ENCODE assay signal across 9 cellular contexts in genomic region chr1:156489166-156489934, GRCh38. TPM values are rescaled to one million over a fixed set of nuclear protein-coding genes. Genes with fewer than 3 reads are reported as not detected.
DNase-seq lines count a peak whose midpoint lies in the region; ATAC-seq, FAIRE-seq and TF ChIP-seq lines count a peak whose summit lies in the region.
"Had no signal": no experiment of that assay in that cellular context is flagged by ENCODE, and none has a peak within 500 bp of the region (broad histone marks: within the 10 kb centered on the region; RNA-seq: fewer than 3 reads in every experiment).

No MANE protein-coding gene starts in this region.

- CTCF ChIA-PET in IMR-90 (lab: Yijun Ruan, JAX) (interaction anchor here (0.6 to 1.8 kb wide), 4 partner anchors 9 to 121 kb away, joined by 3 to 6 read pairs (median 4); no protein-coding TSS in a partner anchor), GM12878 (lab: Yijun Ruan, JAX) (interaction anchor here (0.6 to 8.0 kb wide), 13 partner anchors 7 to 1041 kb away, joined by 3 to 175 read pairs (median 6); partner anchors contain the start of genes ISG20L2, MEF2D and METTL25B)

- no peaks in the 10 kb centered on the region for H3K9me3 ChIP-seq in IMR-90 (ENCODE audit: control insufficient read depth, insufficient read depth, low read length)
- H3K9me3 ChIP-seq in GM12878 (replicated peaks; ENCODE audit: control insufficient read depth, insufficient read depth, low read length), result no peaks in the 10 kb centered on the region

- peak overlapping the region; percentile 44; the same call in 1 of the 2 replicates for H2AK5ac ChIP-seq in IMR-90 (ENCODE audit: low read depth, low read length)

- H4K8ac ChIP-seq in IMR-90 (ENCODE audit: low read depth in 2 of 2, low read length in 2 of 2), result peak overlapping the region in 1 of 2 experiments; percentile 35; a peak in 1 of 4 replicates

- dilution Hi-C loops in IMR-90 (cut with HindIII; ENCODE audit: low sequenced_read_pairs, unreplicated experiment), result no loop called here

- H2BK120ac ChIP-seq in IMR-90 (ENCODE audit: low read depth, low read length), result no peak overlapping the region; the same call in 1 of the 2 replicates

- H3K27me3 ChIP-seq in IMR-90 (ENCODE audit: control insufficient read depth, insufficient read depth, low read length) (no peaks in the 10 kb centered on the region), GM12878 (replicated peaks in 1 of 2; ENCODE audit: control insufficient read depth in 2 of 2, insufficient read depth in 2 of 2, low read length in 1 of 2) (no peaks in the 10 kb centered on the region)

- H3K27ac ChIP-seq in 22Rv1 (peak overlapping the region; percentile 29), IMR-90 (ENCODE audit: insufficient read depth, low read length) (no peak overlapping the region), GM12878 (ENCODE audit: control insufficient read depth, insufficient read depth) (peak overlapping the region; percentile 96)

- H2AK9ac ChIP-seq in IMR-90 (replicated peaks; ENCODE audit: low read depth, low read length, poor library complexity), result peak overlapping the region; percentile 82

- ATAC-seq in GM19023 (IDR thresholded peaks at IDR 0.05; ENCODE audit: unreplicated experiment), result peak; percentile 24
- peak; percentile 82 for ATAC-seq in IMR-90 (ENCODE audit: low read depth)
- ATAC-seq in GM12878, result peak; percentile 16
- no peak for ATAC-seq in esophagus mucosa

- H3K9me1 ChIP-seq in IMR-90 (ENCODE audit: insufficient read depth, low read length), result peaks cover 74% of the 10 kb centered on the region

- H3K4me3 ChIP-seq in IMR-90 (ENCODE audit: insufficient read depth, low read depth, low read length) (no peak overlapping the region), GM12878 (peak overlapping the region; percentile 73)

- no peak overlapping the region for H3K18ac ChIP-seq in IMR-90 (ENCODE audit: low read depth, low read length)

- POLR2A ChIA-PET in IMR-90 (lab: Charles Lee; ENCODE audit: unreplicated experiment), result no interaction called here
- POLR2A ChIA-PET in GM12878 (lab: Charles Lee), result interaction anchor here (0.6 to 23.9 kb wide), 10 partner anchors 8 to 429 kb away, joined by 3 to 630 read pairs (median 10); partner anchors contain the start of genes ISG20L2, MEF2D, METTL25B and NAXE

- TF ChIP-seq RAD21 in IMR-90 (IDR thresholded peaks at IDR 0.05; ENCODE audit: low read length) (peak; percentile 26; the same call in 1 of the 2 replicates), GM12878 (IDR thresholded peaks at IDR 0.05; ENCODE audit: insufficient read depth, low read depth, low read length) (no peak; the same call in 1 of the 2 replicates)

- TF ChIP-seq CTCF in 22Rv1 (IDR thresholded peaks at IDR 0.05) (no peak), IMR-90 (conservative IDR thresholded peaks at IDR 0.05; ENCODE audit: low read depth, low read length) (peak; percentile 32), GM12878 (IDR thresholded peaks at IDR 0.05 in 2 of 3, conservative IDR thresholded peaks at IDR 0.05 in 1 of 3; ENCODE audit: control insufficient read depth in 2 of 3, extremely low read depth in 1 of 3, insufficient read depth in 1 of 3, low read depth in 3 of 3, low read length in 3 of 3) (peak in 1 of 3 experiments; percentile 33; a peak in 1 of 6 replicates)

- H2BK20ac ChIP-seq in IMR-90 (ENCODE audit: low read depth, low read length), result no peak overlapping the region

- H3K14ac ChIP-seq in IMR-90 (replicated peaks; ENCODE audit: low read depth, low read length), result peak overlapping the region; percentile 83

- SMC1A ChIA-PET in GM12878 (lab: Charles Lee; ENCODE audit: uncharacterized antibody, unreplicated experiment), result interaction anchor here (0.8 to 21.2 kb wide), 12 partner anchors 7 to 112 kb away, joined by 3 to 460 read pairs (median 6); partner anchors contain the start of genes GPATCH4, IQGAP3, MEF2D and NAXE

- H4K20me1 ChIP-seq in IMR-90 (ENCODE audit: insufficient read depth, low read length) (peaks cover 100% of the 10 kb centered on the region), GM12878 (ENCODE audit: control insufficient read depth, insufficient read depth) (no peaks in the 10 kb centered on the region)

- no peak for TF ChIP-seq POLR2A in IMR-90 (IDR thresholded peaks at IDR 0.05; ENCODE audit: low read depth, low read length)
- TF ChIP-seq POLR2A in GM12878 (IDR thresholded peaks at IDR 0.05; ENCODE audit: low read depth, low read length), result peak; percentile 48

- RAD21 ChIA-PET in GM12878 (lab: Charles Lee; ENCODE audit: unreplicated experiment), result interaction anchor here (0.9 to 13.6 kb wide), 13 partner anchors 8 to 339 kb away, joined by 3 to 323 read pairs (median 13); partner anchors contain the start of genes MEF2D and NAXE

- peaks cover 49% of the 10 kb centered on the region for H3K4me1 ChIP-seq in IMR-90 (ENCODE audit: control insufficient read depth, insufficient read depth, low read length)
- peaks cover 86% of the 10 kb centered on the region for H3K4me1 ChIP-seq in GM12878 (ENCODE audit: control insufficient read depth, insufficient read depth, low read length)

- no peak overlapping the region for H2BK5ac ChIP-seq in IMR-90 (ENCODE audit: low read depth, low read length, poor library complexity, severe bottlenecking)

- H3K56ac ChIP-seq in IMR-90 (ENCODE audit: extremely low read depth, insufficient read depth, low read length), result no peak overlapping the region

- H2BK15ac ChIP-seq in IMR-90 (ENCODE audit: low read depth, low read length), result no peak overlapping the region

- H4K91ac ChIP-seq in IMR-90 (ENCODE audit: insufficient read depth, low read depth, low read length), result no peak overlapping the region

- H3K79me2 ChIP-seq in GM12878 (ENCODE audit: control insufficient read depth, insufficient read depth, low read length), result peaks cover 98% of the 10 kb centered on the region

- H3K36me3 ChIP-seq in IMR-90 (ENCODE audit: control insufficient read depth, insufficient read depth, low read length) (no peaks in the 10 kb centered on the region; the same call in 1 of the 2 replicates), GM12878 (ENCODE audit: control insufficient read depth in 2 of 2, insufficient read depth in 2 of 2, low read length in 1 of 2) (peaks cover 5 to 6% of the 10 kb centered on the region in 2 experiments; a peak in 3 of 4 replicates)

- peaks cover 7 to 99% of the 10 kb centered on the region in 2 experiments; a peak in 3 of 4 replicates for H3K79me1 ChIP-seq in IMR-90 (ENCODE audit: low read depth in 1 of 2, low read length in 2 of 2)

- 0 out of 2 replicates have a peak overlapping the region, but pooled peaks have one; percentile 10 for H3K23ac ChIP-seq in IMR-90 (ENCODE audit: low read depth, low read length)

- peak overlapping the region; percentile 40; the same call in 1 of the 2 replicates for H3K4ac ChIP-seq in IMR-90 (ENCODE audit: low read depth, low read length)

- WGBS in IMR-90 (ENCODE audit: extremely low coverage in 2 of 2, insufficient read length in 1 of 2), 2 experiments, result 32% methylated on average over 3 of the region's 12 CpGs; no CpG with 5 or more reads in 1 of the 2 experiments
- under 1% methylated on average over 12 of the region's 12 CpGs for WGBS in GM12878 (ENCODE audit: insufficient coverage, insufficient replicate concordance, low lambda C conversion rate, missing lambda C conversion rate)

- in situ Hi-C loops in IMR-90 (cut with MboI; ENCODE audit: low sequenced_read_pairs), result no loop called here
- in situ Hi-C loops in GM12878 (cut with MboI), result no loop called here

- intact Hi-C loops in IMR-90 (cut with micrococcal nuclease) (no loop called here), GM12878 (cut with micrococcal nuclease; ENCODE audit: unreplicated experiment) (loop anchor here (10.0 kb wide), 1 partner anchor 115 kb away; the partner anchor contains the start of gene GPATCH4)

- H3K9ac ChIP-seq in IMR-90 (ENCODE audit: low read depth, low read length) (no peak overlapping the region), GM12878 (ENCODE audit: control insufficient read depth, insufficient read depth, low read length) (peak overlapping the region; percentile 79)

- no TSS peak for BruUV-seq in IMR-90 (replicated peaks; lab: Mats Ljungman, UMichigan)
- BruUV-seq in GM12878 (replicated peaks; lab: Mats Ljungman, UMichigan), result TSS peak; percentile 82

- H2AFZ ChIP-seq in IMR-90 (replicated peaks; ENCODE audit: low read length, poor library complexity) (no peak overlapping the region), GM12878 (ENCODE audit: control insufficient read depth, low read depth, low read length) (no peak overlapping the region)

- H3K4me2 ChIP-seq in IMR-90 (ENCODE audit: low read depth, low read length), result peak overlapping the region; percentile 19
- H3K4me2 ChIP-seq in GM12878 (ENCODE audit: control insufficient read depth, insufficient read depth), result peak overlapping the region; percentile 82

- no peak for FAIRE-seq in GM12878 (lab: Jason Lieb, UNC)
- FAIRE-seq: frontal cortex had no signal

- no peak overlapping the region for H4K5ac ChIP-seq in IMR-90 (ENCODE audit: low read depth, low read length)

- peak in 1 of 2 experiments; percentile 42; a peak in 2 of 4 replicates for TF ChIP-seq EP300 in GM12878 (IDR thresholded peaks at IDR 0.05; ENCODE audit: borderline replicate concordance in 1 of 2, control insufficient read depth in 1 of 2, low read depth in 2 of 2, low read length in 2 of 2)

- DNase-seq in IMR-90, result peak; percentile 36
- DNase-seq in SHP77 treated with DMSO at 0.1 percent for 48 hours (lab: John Stamatoyannopoulos, UW), result peak; percentile 88
- DNase-seq in GM12878 (ENCODE audit: low read depth, low spot score), result no peak
- DNase-seq in left kidney (ENCODE audit: low read depth, low spot score), result peak; percentile 87
- peak; percentile 45 to 60 for DNase-seq in stimulated activated CD8-positive, alpha-beta memory T cell treated with anti-CD3 and anti-CD28 coated beads, Interleukin-7, amount 100 ng/mL, for 4 hours (ENCODE audit: low read depth in 2 of 2)

RNA-seq across cellular contexts. Expression of gene MEF2D, which starts 11.2 kb away (rescaled TPM):
- 2.9 and 3.6 TPM in 2 replicates for total RNA-seq in IMR-90 (2012; rRNA removed)
- 20.0 and 25.0 TPM in 2 replicates for polyA plus RNA-seq in IMR-90 (2012; rRNA removed)
- 10.9 and 27.6 TPM in 2 replicates for polyA plus RNA-seq in IMR-90 (2012; cell fraction: cytosol; rRNA removed)
- 80.1 and 88.5 TPM in 2 replicates for polyA plus RNA-seq in IMR-90 (2012; cell fraction: nucleus; rRNA removed; ENCODE audit: low replicate concordance)
- total RNA-seq in GM12878 (2013; cell fraction: nucleolus; rRNA removed), result 44.6 and 59.9 TPM in 2 replicates
- total RNA-seq in GM12878 (2014; rRNA removed), result 13.8 and 17.1 TPM in 2 replicates
- total RNA-seq in GM12878 (2014; rRNA removed; fragmentation: Illumina TruSeq; extraction: Trizol), result 8.1 and 9.1 TPM in 2 replicates
- 47.3 and 53.0 TPM in 2 replicates for total RNA-seq in GM12878 (2021)
- 10.6 TPM for polyA plus RNA-seq in GM12878 (2011; ENCODE audit: low read depth)
- 4.7 and 12.0 TPM in 2 replicates for polyA plus RNA-seq in GM12878 (2011; rRNA removed)
- 16.5 and 18.1 TPM in 2 replicates for polyA plus RNA-seq in GM12878 (2011; cell fraction: cytosol; rRNA removed)
- polyA plus RNA-seq in GM12878 (2011; cell fraction: nucleus; rRNA removed), result 34.0 and 52.7 TPM in 2 replicates
- polyA plus RNA-seq in GM12878 (2012), result 27.0 and 28.1 TPM in 2 replicates
- 11.2 and 16.5 TPM in 2 replicates for polyA plus RNA-seq in GM12878 (2014; fragmentation: Illumina TruSeq; extraction: Trizol)
- polyA plus RNA-seq in GM12878 (2014; fragmentation: Nextera tagmentation; extraction: Ambion mirVana), result 1 to 10 TPM in 1 of 2 experiments, under 1 TPM in 1; 0.61 to 1.3 TPM
- 23.7 and 26.4 TPM in 2 replicates for polyA plus RNA-seq in GM12878 (2014; rRNA removed)
- polyA plus RNA-seq in GM12878 (2016; fragmentation: Nextera tagmentation; extraction: Ambion mirVana), result 10 to 100 TPM; 38.2 to 44.2 TPM
- 13.3 and 13.9 TPM in 2 replicates for polyA minus RNA-seq in GM12878 (2011; rRNA and poly(A)+ RNA removed)
- 14.3 and 15.9 TPM in 2 replicates for polyA minus RNA-seq in GM12878 (2011; cell fraction: cytosol; rRNA and poly(A)+ RNA removed)
- 11.0 and 24.5 TPM in 2 replicates for polyA minus RNA-seq in GM12878 (2011; cell fraction: nucleus; rRNA and poly(A)+ RNA removed)
- total RNA-seq in esophagus mucosa, result 15.0 TPM
